Comparison of ENCODE assay signal across 8 cellular contexts in genomic region chr9:91423785-91424402, GRCh38. TPM values are rescaled to one million over a fixed set of nuclear protein-coding genes. Genes with fewer than 3 reads are reported as not detected.
DNase-seq lines count a peak whose midpoint lies in the region; ATAC-seq and TF ChIP-seq lines count a peak whose summit lies in the region.

TSS of gene NFIL3 (minus strand) at chr9:91423832. CDS start at chr9:91410734, 13,098 bp downstream.

- intact Hi-C loops in colonic mucosa (cut with DNase I): loop anchor here (5.0 kb wide), 1 partner anchor 232 kb away; no protein-coding TSS in a partner anchor
- intact Hi-C loops in left colon (cut with DNase I, micrococcal nuclease): no loop called here

- no peaks in the 10 kb centered on the region for H3K36me3 ChIP-seq in colonic mucosa

- H3K9me3 ChIP-seq in colonic mucosa: no peaks in the 10 kb centered on the region

- peaks cover 6% of the 10 kb centered on the region for H3K4me1 ChIP-seq in colonic mucosa

- no peak for TF ChIP-seq CTCF in colonic mucosa (IDR thresholded peaks at IDR 0.05)

- H3K27ac ChIP-seq in colonic mucosa: peak within 1 kb of the TSS; percentile 92

- H3K27me3 ChIP-seq in colonic mucosa: no peaks in the 10 kb centered on the region

- H3K9ac ChIP-seq in colonic mucosa (ENCODE audit: low read depth in 2 of 2, low read length in 2 of 2): peak within 1 kb of the TSS; percentile 93 to 96

- peak within 1 kb of the TSS; percentile 64 for H3K4me3 ChIP-seq in colonic mucosa

- peak; percentile 52 for DNase-seq in A172 (ENCODE audit: low spot score)
- peak; percentile 25 for DNase-seq in NCI-H446 treated with DMSO at 0.1 percent for 48 hours (lab: John Stamatoyannopoulos, UW)
- peak; percentile 78 for DNase-seq in activated CD4-positive, alpha-beta T cell treated with anti-CD3 and anti-CD28 coated beads for 48 hours
- DNase-seq in colonic mucosa: peak; percentile 76
- peak; percentile 80 to 83 for DNase-seq in left colon
- DNase-seq in stimulated activated CD4-positive, alpha-beta T cell treated with anti-CD3 and anti-CD28 coated beads, Interleukin-1b, Interleukin-23, amount 100 ng/mL, for 4 hours (ENCODE audit: low read depth in 2 of 2): peak; percentile 50 to 69

- ATAC-seq in GM18858 (IDR thresholded peaks at IDR 0.05; ENCODE audit: unreplicated experiment) (peak; percentile 76), HG03097 (IDR thresholded peaks at IDR 0.05; ENCODE audit: low FRiP score, unreplicated experiment) (peak; percentile 49), left colon (peak; percentile 82)

RNA-seq across cellular contexts. Expression of gene NFIL3, which starts in this region (rescaled TPM):
- total RNA-seq in A172 (2014; rRNA removed; shearing (Covaris generic)): 4.6 and 7.3 TPM in 2 replicates
- total RNA-seq in colonic mucosa (10 to 100 TPM; 13.7 to 32.5 TPM), left colon (10 to 100 TPM; 13.7 to 23.5 TPM)

Comparison
In these comparisons a context has a peak if more than half of its experiments do, and no peak if none do; other contexts are left out.
1. Peak in every context shown above with its lines: DNase-seq, ATAC-seq, H3K4me3 ChIP-seq and H3K27ac ChIP-seq.
2. DNase-seq: peak in every context shown above with its lines; median percentile 82 in left colon; 78 in activated CD4-positive, alpha-beta T cell treated with anti-CD3 and anti-CD28 coated beads for 48 hours; 76 in colonic mucosa; 60 in stimulated activated CD4-positive, alpha-beta T cell treated with anti-CD3 and anti-CD28 coated beads, Interleukin-1b, Interleukin-23, amount 100 ng/mL, for 4 hours; 52 in A172; 25 in NCI-H446 treated with DMSO at 0.1 percent for 48 hours.